In the genomic region with DNA sequence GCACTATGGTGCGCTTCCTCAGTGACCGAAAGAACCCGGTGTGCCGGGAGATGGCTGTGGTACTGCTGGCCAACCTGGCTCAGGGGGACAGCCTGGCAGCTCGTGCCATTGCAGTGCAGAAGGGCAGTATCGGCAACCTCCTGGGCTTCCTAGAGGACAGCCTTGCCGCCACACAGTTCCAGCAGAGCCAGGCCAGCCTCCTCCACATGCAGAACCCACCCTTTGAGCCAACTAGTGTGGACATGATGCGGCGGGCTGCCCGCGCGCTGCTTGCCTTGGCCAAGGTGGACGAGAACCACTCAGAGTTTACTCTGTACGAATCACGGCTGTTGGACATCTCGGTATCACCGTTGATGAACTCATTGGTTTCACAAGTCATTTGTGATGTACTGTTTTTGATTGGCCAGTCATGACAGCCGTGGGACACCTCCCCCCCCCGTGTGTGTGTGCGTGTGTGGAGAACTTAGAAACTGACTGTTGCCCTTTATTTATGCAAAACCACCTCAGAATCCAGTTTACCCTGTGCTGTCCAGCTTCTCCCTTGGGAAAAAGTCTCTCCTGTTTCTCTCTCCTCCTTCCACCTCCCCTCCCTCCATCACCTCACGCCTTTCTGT, we compare ENCODE assay signal across 20 cellular contexts. TPM values are rescaled to one million over a fixed set of nuclear protein-coding genes. Genes with fewer than 3 reads are reported as not detected.
DNase-seq lines count a peak whose midpoint lies in the region; ATAC-seq, FAIRE-seq and TF ChIP-seq lines count a peak whose summit lies in the region.
"Had no signal": no experiment of that assay in that cellular context is flagged by ENCODE, and none has a peak within 500 bp of the region (broad histone marks: within the 10 kb centered on the region; RNA-seq: fewer than 3 reads in every experiment).

No MANE protein-coding gene starts in this region.

- H3K4me3 ChIP-seq in fibroblast of mammary gland (ENCODE audit: control insufficient read depth, low read depth, low read length) = no peak overlapping the region
- H3K4me3 ChIP-seq in parathyroid adenoma (ENCODE audit: low read depth, low read length) = no peak overlapping the region
- H3K4me3 ChIP-seq: heart left ventricle had no signal

- no peak for FAIRE-seq in frontal cortex (lab: Jason Lieb, UNC)

- POLR2A ChIA-PET in T-cell (lab: Charles Lee) = interaction anchor here (0.6 kb wide), 3 partner anchors 9 to 281 kb away, joined by 3 to 5 read pairs (median 5); no protein-coding TSS in a partner anchor

- H3K27ac ChIP-seq in parathyroid adenoma = peak overlapping the region; percentile 75
- H3K27ac ChIP-seq: C4-2B had no signal

- no peaks in the 10 kb centered on the region for H3K79me2 ChIP-seq in parathyroid adenoma

- no peaks in the 10 kb centered on the region for H3K9me3 Mint-ChIP-seq in activated T-cell treated with anti-CD3 and anti-CD28 coated beads, Interleukin-2, amount 50 U/mL, for 72 hours
- no peaks in the 10 kb centered on the region for H3K9me3 Mint-ChIP-seq in T-cell
- H3K9me3 Mint-ChIP-seq: central memory CD8-positive, alpha-beta T cell; nephron had no signal

- no peaks in the 10 kb centered on the region for H3K27me3 Mint-ChIP-seq in activated T-cell treated with anti-CD3 and anti-CD28 coated beads, Interleukin-2, amount 50 U/mL, for 72 hours (ENCODE audit: low read depth)
- no peaks in the 10 kb centered on the region for H3K27me3 Mint-ChIP-seq in T-cell
- H3K27me3 Mint-ChIP-seq: central memory CD8-positive, alpha-beta T cell had no signal

- ATAC-seq in activated T-cell treated with anti-CD3 and anti-CD28 coated beads, Interleukin-2, amount 50 U/mL, for 72 hours (replicated peaks in 1 of 2) = peak; percentile 18 to 23
- ATAC-seq in T-cell (replicated peaks in 1 of 4) (peak in 1 of 4 experiments; percentile 23), GM19452 (IDR thresholded peaks at IDR 0.05; ENCODE audit: unreplicated experiment) (no peak)
- ATAC-seq: heart left ventricle had no signal

- TF ChIP-seq CTCF in fibroblast of mammary gland (conservative IDR thresholded peaks at IDR 0.05; ENCODE audit: control insufficient read depth, insufficient read depth, low read depth, low read length) (no peak), parathyroid adenoma (IDR thresholded peaks at IDR 0.05) (no peak)

- H3K9me3 ChIP-seq in parathyroid adenoma (ENCODE audit: control insufficient read depth, low read length) = no peaks in the 10 kb centered on the region
- H3K9me3 ChIP-seq: heart left ventricle had no signal

- peaks cover 23% of the 10 kb centered on the region for H3K4me1 ChIP-seq in parathyroid adenoma

- no peak for DNase-seq in activated T-cell treated with anti-CD3 and anti-CD28 coated beads, Interleukin-2, amount 50 U/mL, for 72 hours
- DNase-seq in activated T-cell treated with anti-CD3 and anti-CD28 coated beads, Interleukin-2, amount 50 U/mL, for 48 hours = no peak
- DNase-seq in T-cell (no peak), fibroblast of mammary gland (ENCODE audit: low read depth) (peak; percentile 31), frontal cortex (ENCODE audit: low spot score in 2 of 2) (no peak), HT-29 (ENCODE audit: low spot score) (no peak)
- DNase-seq: activated CD4-positive, alpha-beta T cell treated with anti-CD3 and anti-CD28 coated beads, Interleukin-2, amount 50 U/mL, for 4 hours; amniotic stem cell; heart left ventricle; mesenchymal stem cell; NCI-H1417 treated with DMSO at 0.1 percent for 48 hours; NCI-H2227 treated with DMSO at 0.1 percent for 48 hours; NK-92 treated with Interleukin-12 subunit alpha and Interleukin-12 subunit beta, amount 100 ng/mL, for 24 hours; RPMI8226; trophoblast cell had no signal

- CTCF ChIA-PET in T-cell (lab: Charles Lee) = interaction anchor here (0.7 to 1.0 kb wide), 2 partner anchors 179 to 666 kb away, joined by 3 to 8 read pairs; no protein-coding TSS in a partner anchor

- H3K4me1 Mint-ChIP-seq in activated T-cell treated with anti-CD3 and anti-CD28 coated beads, Interleukin-2, amount 50 U/mL, for 72 hours (ENCODE audit: low read depth) = peaks cover 38% of the 10 kb centered on the region
- peaks cover 41 to 53% (median 51%) of the 10 kb centered on the region in 3 donors for H3K4me1 Mint-ChIP-seq in T-cell

- peak overlapping the region; percentile 33 for H3K27ac Mint-ChIP-seq in activated T-cell treated with anti-CD3 and anti-CD28 coated beads, Interleukin-2, amount 50 U/mL, for 72 hours
- peak overlapping the region; percentile 5 to 41 for H3K27ac Mint-ChIP-seq in T-cell

- no peaks in the 10 kb centered on the region for H3K36me3 ChIP-seq in parathyroid adenoma (ENCODE audit: control insufficient read depth, insufficient read depth, low read length)

- H3K4me3 Mint-ChIP-seq in activated T-cell treated with anti-CD3 and anti-CD28 coated beads, Interleukin-2, amount 50 U/mL, for 72 hours = no peak overlapping the region
- H3K4me3 Mint-ChIP-seq in T-cell = no peak overlapping the region
- H3K4me3 Mint-ChIP-seq: central memory CD8-positive, alpha-beta T cell; nephron had no signal

- H3K4me2 ChIP-seq in parathyroid adenoma (ENCODE audit: low read length) = no peak overlapping the region

- H3K27me3 ChIP-seq in parathyroid adenoma (ENCODE audit: control insufficient read depth, insufficient read depth, low read length) = no peaks in the 10 kb centered on the region
- H3K27me3 ChIP-seq: heart left ventricle had no signal

- no peak overlapping the region for H2AFZ ChIP-seq in parathyroid adenoma

- H3K36me3 Mint-ChIP-seq in activated T-cell treated with anti-CD3 and anti-CD28 coated beads, Interleukin-2, amount 50 U/mL, for 72 hours (ENCODE audit: insufficient read depth in 2 of 2) = peaks cover 11 to 34% of the 10 kb centered on the region in 2 donors
- peaks cover 48% of the 10 kb centered on the region for H3K36me3 Mint-ChIP-seq in T-cell

- H3K9ac ChIP-seq in parathyroid adenoma = no peak overlapping the region

RNA-seq across cellular contexts. Expression of gene PIGV, which starts 7.3 kb away (rescaled TPM):
- total RNA-seq in activated T-cell treated with anti-CD3 and anti-CD28 coated beads, Interleukin-2, amount 50 U/mL, for 72 hours = 10 to 100 TPM; 19.4 to 20.0 TPM
- total RNA-seq in T-cell (10 to 100 TPM; 10.3 to 24.0 (median 20.3) TPM), frontal cortex (4.5 TPM)
- total RNA-seq in HT-29 (2014; rRNA removed; shearing (Covaris generic)) = 16.8 and 20.0 TPM in 2 replicates

RNA-seq across cellular contexts. Expression of gene ZDHHC18, which starts 46.0 kb away (rescaled TPM):
- 10 to 100 TPM; 64.4 to 80.2 TPM for total RNA-seq in activated T-cell treated with anti-CD3 and anti-CD28 coated beads, Interleukin-2, amount 50 U/mL, for 72 hours
- total RNA-seq in T-cell (10 to 100 TPM; 41.1 to 59.9 (median 50.6) TPM), frontal cortex (5.7 TPM)
- 22.9 and 30.0 TPM in 2 replicates for total RNA-seq in HT-29 (2014; rRNA removed; shearing (Covaris generic))
